Comparison of ENCODE assay signal across 24 cellular contexts in genomic region chr7:76998263-76998666, GRCh38. TPM values are rescaled to one million over a fixed set of nuclear protein-coding genes. Genes with fewer than 3 reads are reported as not detected.
DNase-seq lines count a peak whose midpoint lies in the region; TF ChIP-seq lines count a peak whose summit lies in the region.
"Had no signal": no experiment of that assay in that cellular context is flagged by ENCODE, and none has a peak within 500 bp of the region (broad histone marks: within the 10 kb centered on the region; RNA-seq: fewer than 3 reads in every experiment).

No MANE protein-coding gene starts in this region.

- peaks cover 4% of the 10 kb centered on the region for H3K4me1 ChIP-seq in effector memory CD4-positive, alpha-beta T cell (ENCODE audit: control insufficient read depth, insufficient read depth, low read length, poor library complexity, severe bottlenecking)
- H3K4me1 ChIP-seq: ascending aorta, BLaER1, foreskin keratinocyte, tibial nerve had no signal

- TF ChIP-seq CTCF in GM13976 (IDR thresholded peaks at IDR 0.05; ENCODE audit: borderline replicate concordance, control extremely low read depth, extremely low read depth, insufficient read depth, missing control alignments): no peak

- peak overlapping the region; percentile 18 for H3K27ac ChIP-seq in effector memory CD4-positive, alpha-beta T cell (ENCODE audit: insufficient read depth, low read length, poor library complexity, severe bottlenecking)
- H3K27ac ChIP-seq: ascending aorta, BLaER1, dorsolateral prefrontal cortex, epithelial cell of prostate, foreskin keratinocyte, hepatocyte, tibial nerve had no signal

- H3K27me3 ChIP-seq in effector memory CD4-positive, alpha-beta T cell (replicated peaks; ENCODE audit: control insufficient read depth, insufficient read depth, low read length, poor library complexity, severe bottlenecking): no peaks in the 10 kb centered on the region
- H3K27me3 ChIP-seq: ascending aorta, BLaER1, dorsolateral prefrontal cortex, foreskin keratinocyte, hepatocyte, tibial nerve had no signal

- H3K9me3 ChIP-seq in effector memory CD4-positive, alpha-beta T cell (ENCODE audit: control insufficient read depth, low read length): no peaks in the 10 kb centered on the region
- H3K9me3 ChIP-seq: A549, ascending aorta, BLaER1, tibial nerve had no signal

- in situ Hi-C loops in GM13976 (cut with MboI; ENCODE audit: low sequenced_read_pairs, unreplicated experiment): no loop called here

- no peak overlapping the region for H3K4me3 ChIP-seq in effector memory CD4-positive, alpha-beta T cell (ENCODE audit: insufficient read depth, low read depth, low read length, poor library complexity, severe bottlenecking)
- H3K4me3 ChIP-seq: A549, ascending aorta, BLaER1, hepatocyte, lung, tibial nerve had no signal

- DNase-seq in AG20443 (ENCODE audit: low spot score): peak; percentile 5
- peak; percentile 37 for DNase-seq in GM13976 (ENCODE audit: low spot score)
- no peak for DNase-seq in effector memory CD4-positive, alpha-beta T cell
- DNase-seq in mesenteric fat pad (ENCODE audit: low spot score): peak; percentile 73
- no peak for DNase-seq in NCI-H2196 (lab: John Stamatoyannopoulos, UW; ENCODE audit: unreplicated experiment)
- DNase-seq in mucosa of gallbladder (ENCODE audit: low spot score): no peak
- no peak for DNase-seq in germinal center (ENCODE audit: low spot score)
- no peak for DNase-seq in hypothalamus (lab: John Stamatoyannopoulos, UW)
- DNase-seq: activated T-cell treated with anti-CD3 and anti-CD28 coated beads, Interleukin-2, amount 50 U/mL, for 72 hours; central memory CD4-positive, alpha-beta T cell; dorsolateral prefrontal cortex; foreskin keratinocyte; NCI-H1105; stimulated activated CD4-positive, alpha-beta T cell treated with anti-CD3 and anti-CD28 coated beads, Interleukin-4, amount 100 ng/mL, for 1 hour had no signal

- H3K36me3 ChIP-seq in effector memory CD4-positive, alpha-beta T cell (ENCODE audit: control insufficient read depth, insufficient read depth, low read length): no peaks in the 10 kb centered on the region

RNA-seq across cellular contexts. Expression of gene SPDYE17, which starts 33.9 kb away (rescaled TPM):
- not detected for total RNA-seq in mesenteric fat pad
- total RNA-seq in mucosa of gallbladder: not detected
- total RNA-seq: activated naive CD4-positive, alpha-beta T cell treated with anti-CD3 and anti-CD28 coated beads, Interleukin-2, amount 50 U/mL, for 72 hours; activated T-cell treated with anti-CD3 and anti-CD28 coated beads, Interleukin-2, amount 50 U/mL, for 72 hours; ascending aorta; dorsolateral prefrontal cortex; foreskin keratinocyte; hepatocyte; lung; osteoblast; renal cortical epithelial cell; tibial nerve had no signal

Comparison
In these comparisons a context has a peak if more than half of its experiments do, and no peak if none do; other contexts are left out.
1. DNase-seq: peak in AG20443 (single experiment), GM13976 (single experiment) and mesenteric fat pad (single experiment); none in effector memory CD4-positive, alpha-beta T cell (0 of 3), NCI-H2196 (single experiment), mucosa of gallbladder (single experiment), germinal center (single experiment) and hypothalamus (0 of 51).